In genomic region chr9:745761-746414, GRCh38 we compare ENCODE assay signal across 23 cellular contexts.
DNase-seq lines count a peak whose midpoint lies in the region; ATAC-seq and TF ChIP-seq lines count a peak whose summit lies in the region.
"Had no signal": no experiment of that assay in that cellular context is flagged by ENCODE, and none has a peak within 500 bp of the region (broad histone marks: within the 10 kb centered on the region; RNA-seq: fewer than 3 reads in every experiment).

No MANE protein-coding gene starts in this region.

- in situ Hi-C loops in transverse colon (cut with MboI; ENCODE audit: low pct_ligation_motif_present in 1 of 4, low pct_unique_long_range_greater_than_20kb in 1 of 4, low sequenced_read_pairs in 3 of 4) = no loop called here

- no peak for TF ChIP-seq EP300 in transverse colon (IDR thresholded peaks at IDR 0.05; ENCODE audit: low read depth)

- intact Hi-C loops in Right ventricle myocardium inferior (cut with DNase I) = loop anchor here (10.0 kb wide), 1 partner anchor 51 kb away; no protein-coding TSS in a partner anchor
- intact Hi-C loops in esophagus squamous epithelium (cut with DNase I) = no loop called here
- intact Hi-C loops in prostate gland (cut with DNase I) = loop anchor here (5.0 kb wide), 1 partner anchor 39 kb away; no protein-coding TSS in a partner anchor
- intact Hi-C loops in transverse colon (cut with DNase I; ENCODE audit: low total_unique reads) = no loop called here

- TF ChIP-seq CTCF in right atrium auricular region (IDR thresholded peaks at IDR 0.05) (no peak), esophagus squamous epithelium (IDR thresholded peaks at IDR 0.05) (no peak), prostate gland (IDR thresholded peaks at IDR 0.05) (no peak), transverse colon (IDR thresholded peaks at IDR 0.05) (no peak)

- H3K4me1 ChIP-seq in right atrium auricular region (peaks cover 0 to 70% of the 10 kb centered on the region in 2 donors), esophagus squamous epithelium (peaks cover 19 to 66% (median 32%) of the 10 kb centered on the region in 3 donors), prostate gland (replicated peaks) (peaks cover 10% of the 10 kb centered on the region), transverse colon (peaks cover 0 to 13% (median 3%) of the 10 kb centered on the region in 4 donors)
- peaks cover 16% of the 10 kb centered on the region for H3K4me1 ChIP-seq in effector memory CD4-positive, alpha-beta T cell (ENCODE audit: control insufficient read depth, insufficient read depth, low read length, poor library complexity, severe bottlenecking)

- H3K4me3 ChIP-seq in right atrium auricular region (no peak overlapping the region), esophagus squamous epithelium (no peak overlapping the region), prostate gland (no peak overlapping the region), transverse colon (no peak overlapping the region)
- no peak overlapping the region for H3K4me3 ChIP-seq in effector memory CD4-positive, alpha-beta T cell (ENCODE audit: insufficient read depth, low read depth, low read length, poor library complexity, severe bottlenecking)

- H3K9me3 ChIP-seq in right atrium auricular region (no peaks in the 10 kb centered on the region), esophagus squamous epithelium (no peaks in the 10 kb centered on the region), prostate gland (no peaks in the 10 kb centered on the region), transverse colon (no peaks in the 10 kb centered on the region)
- H3K9me3 ChIP-seq in effector memory CD4-positive, alpha-beta T cell (ENCODE audit: control insufficient read depth, low read length) = no peaks in the 10 kb centered on the region

- H3K36me3 ChIP-seq in right atrium auricular region (peaks cover 81% of the 10 kb centered on the region), esophagus squamous epithelium (peaks cover 18 to 64% (median 19%) of the 10 kb centered on the region in 3 donors), prostate gland (peaks cover 4 to 18% of the 10 kb centered on the region in 2 donors), transverse colon (peaks cover 0 to 21% (median 7%) of the 10 kb centered on the region in 4 donors)
- H3K36me3 ChIP-seq in effector memory CD4-positive, alpha-beta T cell (ENCODE audit: control insufficient read depth, insufficient read depth, low read length) = peaks cover 5% of the 10 kb centered on the region

- ATAC-seq in Right ventricle myocardium inferior (no peak), HG03457 (IDR thresholded peaks at IDR 0.05; ENCODE audit: unreplicated experiment) (no peak)
- ATAC-seq: activated CD4-positive, CD25-positive, alpha-beta regulatory T cell treated with anti-CD3 and anti-CD28 coated beads, Interleukin-2, amount 50 U/mL, for 24 hours; activated CD8-positive, alpha-beta T cell treated with anti-CD3 and anti-CD28 coated beads for 36 hours; left colon; natural killer cell; stimulated activated naive CD8-positive, alpha-beta T cell treated with anti-CD3 and anti-CD28 coated beads, Interleukin-15, amount 100 ng/mL, for 72 hours had no signal

- no peaks in the 10 kb centered on the region for H3K27me3 ChIP-seq in right atrium auricular region
- H3K27me3 ChIP-seq in esophagus squamous epithelium = no peaks in the 10 kb centered on the region
- H3K27me3 ChIP-seq in prostate gland (replicated peaks; ENCODE audit: insufficient read depth) = no peaks in the 10 kb centered on the region
- no peaks in the 10 kb centered on the region for H3K27me3 ChIP-seq in transverse colon
- H3K27me3 ChIP-seq in effector memory CD4-positive, alpha-beta T cell (replicated peaks; ENCODE audit: control insufficient read depth, insufficient read depth, low read length, poor library complexity, severe bottlenecking) = no peaks in the 10 kb centered on the region

- WGBS in esophagus squamous epithelium, 2 donors = 71 to 78% methylated on average over 6 to 10 of the region's 16 CpGs
- WGBS in prostate gland = 45% methylated on average over 16 of the region's 16 CpGs
- 89 to 100% methylated on average over 1 to 16 of the region's 16 CpGs for WGBS in transverse colon (ENCODE audit: low coverage in 1 of 2), 2 donors

- TF ChIP-seq POLR2A in esophagus squamous epithelium (IDR thresholded peaks at IDR 0.05) = no peak
- TF ChIP-seq POLR2A in prostate gland (IDR thresholded peaks at IDR 0.05) = no peak
- TF ChIP-seq POLR2A in transverse colon (IDR thresholded peaks at IDR 0.05) = no peak

- DNase-seq in right atrium auricular region (ENCODE audit: low spot score) (no peak), Right ventricle myocardium inferior (ENCODE audit: missing footprints) (no peak), esophagus squamous epithelium (lab: John Stamatoyannopoulos, UW) (no peak), prostate gland (ENCODE audit: low spot score) (no peak), transverse colon (no peak), DMS153 treated with DMSO at 0.1 percent for 48 hours (lab: John Stamatoyannopoulos, UW; ENCODE audit: unreplicated experiment) (no peak)
- DNase-seq in effector memory CD4-positive, alpha-beta T cell = no peak
- DNase-seq: activated CD8-positive, alpha-beta T cell treated with anti-CD3 and anti-CD28 coated beads for 36 hours; activated effector memory CD4-positive, alpha-beta T cell treated with anti-CD3 and anti-CD28 coated beads, Interleukin-2, amount 50 U/mL, for 16 hours; AML-193; DMS79; GOT3; KBM-7; left colon; midbrain; MM.1S; natural killer cell; NCI-H1436; NCI-H510A; right cardiac atrium; stimulated activated naive CD8-positive, alpha-beta T cell treated with anti-CD3 and anti-CD28 coated beads, Interleukin-15, amount 100 ng/mL, for 72 hours had no signal

- peak overlapping the region; percentile 80 to 95 for H3K27ac ChIP-seq in right atrium auricular region
- peak overlapping the region; percentile 45 to 91 (median 74) for H3K27ac ChIP-seq in esophagus squamous epithelium
- peak overlapping the region; percentile 66 to 75 for H3K27ac ChIP-seq in prostate gland
- peak overlapping the region; percentile 52 to 73 (median 63) for H3K27ac ChIP-seq in transverse colon
- H3K27ac ChIP-seq in effector memory CD4-positive, alpha-beta T cell (ENCODE audit: insufficient read depth, low read length, poor library complexity, severe bottlenecking) = no peak overlapping the region

Comparison
In these comparisons a context has a peak if more than half of its experiments do, and no peak if none do; other contexts are left out.
1. intact Hi-C loops: an anchor here in Right ventricle myocardium inferior (10.0 kb wide) and prostate gland (5.0 kb wide); none called in esophagus squamous epithelium and transverse colon.